11 cellular contexts compared by ENCODE assay signal in genomic region chr2:220504890-220505564, GRCh38.
DNase-seq lines count a peak whose midpoint lies in the region; ATAC-seq, FAIRE-seq and TF ChIP-seq lines count a peak whose summit lies in the region.
"Had no signal": no experiment of that assay in that cellular context is flagged by ENCODE, and none has a peak within 500 bp of the region (broad histone marks: within the 10 kb centered on the region; RNA-seq: fewer than 3 reads in every experiment).

No MANE protein-coding gene starts in this region.

- ATAC-seq in GM18909 (IDR thresholded peaks at IDR 0.05; ENCODE audit: poor library complexity, unreplicated experiment): no peak

- POLR2A ChIA-PET in SK-N-SH (lab: Yijun Ruan, JAX): no interaction called here

- DNase-seq in COLO668 (lab: John Stamatoyannopoulos, UW; ENCODE audit: unreplicated experiment) (peak; percentile 71), NCI-H1092 (lab: John Stamatoyannopoulos, UW) (peak; percentile 62), SK-N-SH (no peak), iPS DF 19.7 (ENCODE audit: low read depth, low spot score) (peak; percentile 59), NAMALWA (ENCODE audit: low spot score) (no peak), GM19239 (ENCODE audit: insufficient read length, low spot score) (no peak)
- no peak for DNase-seq in activated T-cell treated with anti-CD3 and anti-CD28 coated beads, Interleukin-2, amount 50 U/mL, for 24 hours
- DNase-seq: activated CD4-positive, alpha-beta memory T cell treated with anti-CD3 and anti-CD28 coated beads, Interleukin-2, amount 10 ng/mL, durations not matched to agents 7 days and 5 days had no signal

- no peak for FAIRE-seq in GM19239 (lab: Jason Lieb, UNC)
- FAIRE-seq: colon had no signal

- H3K9me3 Mint-ChIP-seq in activated T-cell treated with anti-CD3 and anti-CD28 coated beads, Interleukin-2, amount 50 U/mL, for 24 hours: no peaks in the 10 kb centered on the region
- H3K9me3 Mint-ChIP-seq: activated CD4-positive, alpha-beta memory T cell treated with anti-CD3 and anti-CD28 coated beads, Interleukin-2, amount 10 ng/mL, durations not matched to agents 7 days and 5 days had no signal

- no peak for TF ChIP-seq EP300 in SK-N-SH (IDR thresholded peaks at IDR 0.05; ENCODE audit: borderline replicate concordance in 1 of 2, low read depth in 1 of 2, low read length in 1 of 2)

- no peaks in the 10 kb centered on the region for H3K36me3 ChIP-seq in SK-N-SH (replicated peaks in 1 of 2; ENCODE audit: control insufficient read depth in 1 of 2, insufficient read depth in 2 of 2, low read length in 1 of 2)

- H3K27me3 ChIP-seq in SK-N-SH (ENCODE audit: insufficient read depth): no peaks in the 10 kb centered on the region

- no peak overlapping the region for H3K27ac Mint-ChIP-seq in activated T-cell treated with anti-CD3 and anti-CD28 coated beads, Interleukin-2, amount 50 U/mL, for 24 hours
- H3K27ac Mint-ChIP-seq: activated CD4-positive, alpha-beta memory T cell treated with anti-CD3 and anti-CD28 coated beads, Interleukin-2, amount 10 ng/mL, durations not matched to agents 7 days and 5 days; CD14-positive monocyte had no signal

- no peaks in the 10 kb centered on the region for H4K20me1 ChIP-seq in SK-N-SH (ENCODE audit: insufficient read depth)

- CTCF ChIA-PET in SK-N-SH (lab: Yijun Ruan, JAX): interaction anchor here (0.9 kb wide), 1 partner anchor 29 kb away, joined by 3 read pairs; no protein-coding TSS in a partner anchor

- no peaks in the 10 kb centered on the region for H3F3A ChIP-seq in SK-N-SH (replicated peaks; ENCODE audit: insufficient read depth)

- no peak for TF ChIP-seq RAD21 in SK-N-SH (IDR thresholded peaks at IDR 0.05; ENCODE audit: low read length)

- H3K9ac ChIP-seq in SK-N-SH: no peak overlapping the region

- no peak overlapping the region for H3K27ac ChIP-seq in SK-N-SH (ENCODE audit: low read depth in 2 of 2, low read length in 1 of 2)

- H2AFZ ChIP-seq in SK-N-SH (ENCODE audit: low read depth): peak overlapping the region; percentile 73; the same call in 1 of the 2 replicates

- H3K79me2 ChIP-seq in SK-N-SH (ENCODE audit: insufficient read depth): no peaks in the 10 kb centered on the region

- WGBS in SK-N-SH (ENCODE audit: low lambda C conversion rate): 4% methylated on average over 2 of the region's 2 CpGs

- no peak overlapping the region for H3K4me3 ChIP-seq in SK-N-SH (ENCODE audit: low read depth in 2 of 2, low read length in 1 of 2)

- no peak for TF ChIP-seq CTCF in SK-N-SH (IDR thresholded peaks at IDR 0.05)

- no peaks in the 10 kb centered on the region for H3K4me1 Mint-ChIP-seq in activated T-cell treated with anti-CD3 and anti-CD28 coated beads, Interleukin-2, amount 50 U/mL, for 24 hours (ENCODE audit: low read depth)
- H3K4me1 Mint-ChIP-seq: activated CD4-positive, alpha-beta memory T cell treated with anti-CD3 and anti-CD28 coated beads, Interleukin-2, amount 10 ng/mL, durations not matched to agents 7 days and 5 days; CD14-positive monocyte had no signal

- no peak overlapping the region for H3K4me2 ChIP-seq in SK-N-SH

- no peaks in the 10 kb centered on the region for H3K36me3 Mint-ChIP-seq in activated T-cell treated with anti-CD3 and anti-CD28 coated beads, Interleukin-2, amount 50 U/mL, for 24 hours (ENCODE audit: low read depth)
- H3K36me3 Mint-ChIP-seq: CD14-positive monocyte had no signal

- H3K4me1 ChIP-seq in SK-N-SH (ENCODE audit: control insufficient read depth in 1 of 2, insufficient read depth in 2 of 2, low read depth in 1 of 2, low read length in 1 of 2): peaks cover 0 to 8% of the 10 kb centered on the region in 2 experiments; a peak in 1 of 4 replicates

- no peaks in the 10 kb centered on the region; the same call in 1 of the 2 replicates for H3K9me3 ChIP-seq in SK-N-SH

- no peaks in the 10 kb centered on the region for H3K9me2 ChIP-seq in SK-N-SH

- no peaks in the 10 kb centered on the region for H3K27me3 Mint-ChIP-seq in activated T-cell treated with anti-CD3 and anti-CD28 coated beads, Interleukin-2, amount 50 U/mL, for 24 hours
- H3K27me3 Mint-ChIP-seq: activated CD4-positive, alpha-beta memory T cell treated with anti-CD3 and anti-CD28 coated beads, Interleukin-2, amount 10 ng/mL, durations not matched to agents 7 days and 5 days had no signal

- no peak overlapping the region for H3K4me3 Mint-ChIP-seq in activated T-cell treated with anti-CD3 and anti-CD28 coated beads, Interleukin-2, amount 50 U/mL, for 24 hours
- H3K4me3 Mint-ChIP-seq: activated CD4-positive, alpha-beta memory T cell treated with anti-CD3 and anti-CD28 coated beads, Interleukin-2, amount 10 ng/mL, durations not matched to agents 7 days and 5 days; CD14-positive monocyte had no signal

TF ChIP-seq in SK-N-SH, 30 proteins besides CTCF, POLR2A, EP300 and RAD21:
- no peak for TF ChIP-seq TEAD4 (IDR thresholded peaks at IDR 0.05; ENCODE audit: borderline replicate concordance, insufficient read depth)
TF ChIP-seq in SK-N-SH: peak in this region for 0.

Comparison
In these comparisons a context has a peak if more than half of its experiments do, and no peak if none do; other contexts are left out.
1. DNase-seq: peak in COLO668 (single experiment), NCI-H1092 (single experiment) and iPS DF 19.7 (single experiment); none in SK-N-SH (single experiment), activated T-cell treated with anti-CD3 and anti-CD28 coated beads, Interleukin-2, amount 50 U/mL, for 24 hours (single experiment), NAMALWA (single experiment) and GM19239 (single experiment).